ENCODE assay signal across 16 cellular contexts in the genomic region with DNA sequence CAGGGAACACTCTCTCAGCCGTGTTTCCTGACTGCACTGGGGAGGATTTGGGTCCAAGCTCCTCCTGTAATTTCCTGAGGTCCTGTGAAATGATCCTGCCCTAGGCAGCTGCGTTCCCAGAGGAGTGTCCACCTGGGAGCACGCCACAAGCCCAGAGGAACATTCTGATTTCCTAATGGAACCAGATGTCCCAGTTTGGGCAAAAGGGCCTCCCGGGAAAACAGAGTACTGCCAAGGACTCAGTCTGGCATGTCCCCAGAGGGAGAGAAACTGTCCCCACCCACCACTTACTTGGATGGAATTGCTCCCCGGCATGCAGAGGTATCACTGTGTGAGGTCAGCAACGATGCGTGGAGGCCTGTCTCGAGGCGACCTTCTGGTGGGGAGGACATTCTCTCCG. TPM values are rescaled to one million over a fixed set of nuclear protein-coding genes. Genes with fewer than 3 reads are reported as not detected.
DNase-seq lines count a peak whose midpoint lies in the region; ATAC-seq and TF ChIP-seq lines count a peak whose summit lies in the region.
"Had no signal": no experiment of that assay in that cellular context is flagged by ENCODE, and none has a peak within 500 bp of the region (broad histone marks: within the 10 kb centered on the region; RNA-seq: fewer than 3 reads in every experiment).

No MANE protein-coding gene starts in this region.

- H3K4me1 ChIP-seq in HCT116 (ENCODE audit: control insufficient read depth in 1 of 2, insufficient read depth in 2 of 2, low read length in 2 of 2) (peaks cover 7 to 15% of the 10 kb centered on the region in 2 experiments; a peak in 3 of 4 replicates), lower lobe of right lung (peaks cover 16% of the 10 kb centered on the region), transverse colon (peaks cover 0 to 43% (median 20%) of the 10 kb centered on the region in 4 donors)

- no peak for TF ChIP-seq RAD21 in HCT116 (IDR thresholded peaks at IDR 0.05; ENCODE audit: low read depth)

- in situ Hi-C loops in transverse colon (cut with MboI; ENCODE audit: low pct_ligation_motif_present in 1 of 4, low pct_unique_long_range_greater_than_20kb in 1 of 4, low sequenced_read_pairs in 3 of 4), result no loop called here

- H4K20me1 ChIP-seq in HCT116 (ENCODE audit: insufficient read depth), result no peaks in the 10 kb centered on the region

- CTCF ChIA-PET in HCT116 (lab: Charles Lee), result interaction anchor here (1.3 kb wide), 1 partner anchor 571 kb away, joined by 3 read pairs; a partner anchor contains a TSS

- POLR2A ChIA-PET in HCT116 (lab: Charles Lee), result no interaction called here

- H3K9me3 ChIP-seq in HCT116 (ENCODE audit: control insufficient read depth in 1 of 2, insufficient read depth in 1 of 2, low read depth in 1 of 2, low read length in 2 of 2) (no peaks in the 10 kb centered on the region), lower lobe of right lung (no peaks in the 10 kb centered on the region), transverse colon (no peaks in the 10 kb centered on the region)

- H3K4me2 ChIP-seq in HCT116 (ENCODE audit: low read length), result peak overlapping the region; percentile 32
- H3K4me2 ChIP-seq: GM23338 had no signal

- H3K36me3 ChIP-seq in HCT116 (ENCODE audit: control insufficient read depth in 1 of 2, insufficient read depth in 2 of 2, low read length in 2 of 2), result no peaks in the 10 kb centered on the region
- H3K36me3 ChIP-seq in lower lobe of right lung, result no peaks in the 10 kb centered on the region
- H3K36me3 ChIP-seq in transverse colon, result no peaks in the 10 kb centered on the region

- H3K9ac ChIP-seq in HCT116 (ENCODE audit: low read length), result no peak overlapping the region

- H3K27ac ChIP-seq in HCT116 (ENCODE audit: low read depth, low read length) (no peak overlapping the region), coronary artery (peak overlapping the region; percentile 52 to 87), lower lobe of right lung (peak overlapping the region; percentile 54), transverse colon (peak overlapping the region; percentile 61 to 72 (median 68))
- H3K27ac ChIP-seq: C4-2B, epithelial cell of prostate, VCaP had no signal

- TF ChIP-seq POLR2A in HCT116 (IDR thresholded peaks at IDR 0.05; ENCODE audit: borderline replicate concordance, extremely low read depth, insufficient read depth, insufficient read length) (no peak), transverse colon (IDR thresholded peaks at IDR 0.05) (no peak)

- H3K4me3 ChIP-seq in HCT116 (replicated peaks in 1 of 2; ENCODE audit: low read depth in 1 of 2, low read length in 2 of 2) (no peak overlapping the region), coronary artery (no peak overlapping the region), lower lobe of right lung (no peak overlapping the region), transverse colon (peak overlapping the region in 1 of 4 donors; percentile 0)
- H3K4me3 ChIP-seq: GM23338 had no signal

- DNase-seq in HCT116 (ENCODE audit: low read depth, low spot score), result no peak
- peak; percentile 91 for DNase-seq in coronary artery (ENCODE audit: low spot score)
- DNase-seq in lower lobe of right lung, result no peak
- DNase-seq in transverse colon, result no peak
- DNase-seq in NCI-H2227 (lab: John Stamatoyannopoulos, UW; ENCODE audit: unreplicated experiment), result no peak
- DNase-seq in activated CD4-positive, alpha-beta T cell treated with anti-CD3 and anti-CD28 coated beads, Interleukin-2, amount 50 U/mL, for 48 hours, result no peak
- DNase-seq in activated CD4-positive, alpha-beta T cell treated with anti-CD3 and anti-CD28 coated beads for 1 hour, result no peak
- DNase-seq: naive thymus-derived CD4-positive, alpha-beta T cell; NCI-H1694; T-cell had no signal

- no peak overlapping the region for H2AFZ ChIP-seq in HCT116 (ENCODE audit: low read depth, low read length, poor library complexity, severe bottlenecking)
- H2AFZ ChIP-seq: GM23338 had no signal

- RAD21 ChIA-PET in HCT116 (lab: Charles Lee; ENCODE audit: low non-redundant PET in 1 of 2, low total read pairs in 2 of 2, uncharacterized antibody in 2 of 2, unreplicated experiment in 2 of 2), result no interaction called here

- H3K9me2 ChIP-seq in HCT116 (ENCODE audit: insufficient read depth), result no peaks in the 10 kb centered on the region

- BruUV-seq in HCT116 (replicated peaks; lab: Mats Ljungman, UMichigan), result no TSS peak

- H3K79me2 ChIP-seq in HCT116 (ENCODE audit: insufficient read depth, low read length), result no peaks in the 10 kb centered on the region

- no peak for ATAC-seq in HCT116
- ATAC-seq in lower lobe of right lung, result peak; percentile 69 to 78
- ATAC-seq in GM19397 (IDR thresholded peaks at IDR 0.05; ENCODE audit: unreplicated experiment), result no peak
- ATAC-seq: GM23338; naive thymus-derived CD4-positive, alpha-beta T cell; Panc1; T-cell had no signal

- no peak for TF ChIP-seq EP300 in transverse colon (IDR thresholded peaks at IDR 0.05; ENCODE audit: low read depth)

- intact Hi-C loops in HCT116 (cut with micrococcal nuclease) (loop anchor here (5.0 kb wide), 1 partner anchor 240 kb away; no protein-coding TSS in a partner anchor), lower lobe of right lung (cut with DNase I) (no loop called here), transverse colon (cut with DNase I; ENCODE audit: low total_unique reads) (no loop called here)

- 22 to 62% methylated on average over 1 to 10 of the region's 10 CpGs for WGBS in transverse colon (ENCODE audit: low coverage in 1 of 2), 2 donors

- H3K27me3 ChIP-seq in HCT116 (ENCODE audit: insufficient read depth, low read length), result 0 out of 2 replicates have a peak, but pooled peaks cover 2% of the 10 kb centered on the region
- no peaks in the 10 kb centered on the region for H3K27me3 ChIP-seq in lower lobe of right lung (ENCODE audit: low read depth)
- no peaks in the 10 kb centered on the region for H3K27me3 ChIP-seq in transverse colon

- no peak for TF ChIP-seq CTCF in HCT116 (IDR thresholded peaks at IDR 0.05 in 2 of 3, conservative IDR thresholded peaks at IDR 0.05 in 1 of 3; ENCODE audit: borderline replicate concordance in 1 of 3, insufficient read depth in 1 of 3, low read depth in 2 of 3, low read length in 2 of 3)
- TF ChIP-seq CTCF in coronary artery (IDR thresholded peaks at IDR 0.05), result no peak
- no peak for TF ChIP-seq CTCF in lower lobe of right lung (IDR thresholded peaks at IDR 0.05)
- TF ChIP-seq CTCF in transverse colon (IDR thresholded peaks at IDR 0.05), result no peak

TF ChIP-seq in HCT116, 20 proteins besides CTCF, POLR2A, EP300 and RAD21 (continues in another document):
- TF ChIP-seq POLR2AphosphoS5 (IDR thresholded peaks at IDR 0.05; ENCODE audit: low read depth, low read length) (no peak), SIN3A (IDR thresholded peaks at IDR 0.05; ENCODE audit: low read depth) (no peak), CEBPB (IDR thresholded peaks at IDR 0.05; ENCODE audit: low read depth) (no peak), ZFX (IDR thresholded peaks at IDR 0.05) (no peak), EZH2phosphoT487 (IDR thresholded peaks at IDR 0.05; ENCODE audit: borderline replicate concordance) (no peak)
- TF ChIP-seq, protein P1, sequence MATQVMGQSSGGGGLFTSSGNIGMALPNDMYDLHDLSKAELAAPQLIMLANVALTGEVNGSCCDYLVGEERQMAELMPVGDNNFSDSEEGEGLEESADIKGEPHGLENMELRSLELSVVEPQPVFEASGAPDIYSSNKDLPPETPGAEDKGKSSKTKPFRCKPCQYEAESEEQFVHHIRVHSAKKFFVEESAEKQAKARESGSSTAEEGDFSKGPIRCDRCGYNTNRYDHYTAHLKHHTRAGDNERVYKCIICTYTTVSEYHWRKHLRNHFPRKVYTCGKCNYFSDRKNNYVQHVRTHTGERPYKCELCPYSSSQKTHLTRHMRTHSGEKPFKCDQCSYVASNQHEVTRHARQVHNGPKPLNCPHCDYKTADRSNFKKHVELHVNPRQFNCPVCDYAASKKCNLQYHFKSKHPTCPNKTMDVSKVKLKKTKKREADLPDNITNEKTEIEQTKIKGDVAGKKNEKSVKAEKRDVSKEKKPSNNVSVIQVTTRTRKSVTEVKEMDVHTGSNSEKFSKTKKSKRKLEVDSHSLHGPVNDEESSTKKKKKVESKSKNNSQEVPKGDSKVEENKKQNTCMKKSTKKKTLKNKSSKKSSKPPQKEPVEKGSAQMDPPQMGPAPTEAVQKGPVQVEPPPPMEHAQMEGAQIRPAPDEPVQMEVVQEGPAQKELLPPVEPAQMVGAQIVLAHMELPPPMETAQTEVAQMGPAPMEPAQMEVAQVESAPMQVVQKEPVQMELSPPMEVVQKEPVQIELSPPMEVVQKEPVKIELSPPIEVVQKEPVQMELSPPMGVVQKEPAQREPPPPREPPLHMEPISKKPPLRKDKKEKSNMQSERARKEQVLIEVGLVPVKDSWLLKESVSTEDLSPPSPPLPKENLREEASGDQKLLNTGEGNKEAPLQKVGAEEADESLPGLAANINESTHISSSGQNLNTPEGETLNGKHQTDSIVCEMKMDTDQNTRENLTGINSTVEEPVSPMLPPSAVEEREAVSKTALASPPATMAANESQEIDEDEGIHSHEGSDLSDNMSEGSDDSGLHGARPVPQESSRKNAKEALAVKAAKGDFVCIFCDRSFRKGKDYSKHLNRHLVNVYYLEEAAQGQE (IDR thresholded peaks at IDR 0.05; ENCODE audit: low read depth), result no peak
- TF ChIP-seq, protein P2, sequence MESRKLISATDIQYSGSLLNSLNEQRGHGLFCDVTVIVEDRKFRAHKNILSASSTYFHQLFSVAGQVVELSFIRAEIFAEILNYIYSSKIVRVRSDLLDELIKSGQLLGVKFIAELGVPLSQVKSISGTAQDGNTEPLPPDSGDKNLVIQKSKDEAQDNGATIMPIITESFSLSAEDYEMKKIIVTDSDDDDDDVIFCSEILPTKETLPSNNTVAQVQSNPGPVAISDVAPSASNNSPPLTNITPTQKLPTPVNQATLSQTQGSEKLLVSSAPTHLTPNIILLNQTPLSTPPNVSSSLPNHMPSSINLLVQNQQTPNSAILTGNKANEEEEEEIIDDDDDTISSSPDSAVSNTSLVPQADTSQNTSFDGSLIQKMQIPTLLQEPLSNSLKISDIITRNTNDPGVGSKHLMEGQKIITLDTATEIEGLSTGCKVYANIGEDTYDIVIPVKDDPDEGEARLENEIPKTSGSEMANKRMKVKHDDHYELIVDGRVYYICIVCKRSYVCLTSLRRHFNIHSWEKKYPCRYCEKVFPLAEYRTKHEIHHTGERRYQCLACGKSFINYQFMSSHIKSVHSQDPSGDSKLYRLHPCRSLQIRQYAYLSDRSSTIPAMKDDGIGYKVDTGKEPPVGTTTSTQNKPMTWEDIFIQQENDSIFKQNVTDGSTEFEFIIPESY (IDR thresholded peaks at IDR 0.05; ENCODE audit: extremely low read depth, insufficient replicate concordance, low read length), result no peak
- TF ChIP-seq, protein P3, sequence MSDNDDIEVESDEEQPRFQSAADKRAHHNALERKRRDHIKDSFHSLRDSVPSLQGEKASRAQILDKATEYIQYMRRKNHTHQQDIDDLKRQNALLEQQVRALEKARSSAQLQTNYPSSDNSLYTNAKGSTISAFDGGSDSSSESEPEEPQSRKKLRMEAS (IDR thresholded peaks at IDR 0.05), result no peak

RNA-seq across cellular contexts. Expression of a gene that starts 34.5 kb away (rescaled TPM):
- total RNA-seq in HCT116 (2021; ENCODE audit: unreplicated experiment) (25.9 TPM), lower lobe of right lung (27.6 TPM), transverse colon (10 to 100 TPM; 14.5 to 73.3 (median 61.0) TPM)
- 13.5 and 15.9 TPM in 2 replicates for polyA plus RNA-seq in HCT116 (2012)

RNA-seq across cellular contexts. Expression of a gene that starts 52.7 kb away (rescaled TPM):
- total RNA-seq in HCT116 (2021; ENCODE audit: unreplicated experiment) (80.3 TPM), lower lobe of right lung (48.9 TPM), transverse colon (100 to 1,000 TPM in 1 of 4 donors, 10 to 100 TPM in 3; 55.0 to 106 (median 75.9) TPM)
- 14.2 and 20.8 TPM in 2 replicates for polyA plus RNA-seq in HCT116 (2012)

Comparison
In these comparisons a context has a peak if more than half of its experiments do, and no peak if none do; other contexts are left out.
1. ATAC-seq: peak in lower lobe of right lung (2 of 2); none in HCT116 (single experiment) and GM19397 (single experiment).